23 cellular contexts compared by ENCODE assay signal in the genomic region with DNA sequence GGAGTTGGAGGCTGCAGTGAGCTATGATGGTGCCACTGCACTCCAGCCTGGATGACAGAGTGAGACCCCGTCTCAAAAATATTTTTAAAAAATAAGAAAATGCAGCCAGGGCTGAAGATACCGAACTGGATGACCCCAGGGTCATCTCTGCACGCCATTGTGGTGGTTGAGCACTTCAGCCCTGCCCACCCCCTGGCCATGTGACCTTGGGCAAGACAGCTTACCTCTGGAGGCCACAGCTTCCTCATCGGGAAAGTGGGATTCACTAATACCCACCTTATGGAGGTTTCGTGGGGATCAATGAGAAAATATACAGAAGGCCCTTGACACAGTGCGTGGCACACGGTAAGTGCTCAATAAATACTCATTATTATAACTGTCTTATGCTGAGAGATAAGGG.
"Had no signal": no experiment of that assay in that cellular context is flagged by ENCODE, and none has a peak within 500 bp of the region (broad histone marks: within the 10 kb centered on the region; RNA-seq: fewer than 3 reads in every experiment).

No MANE protein-coding gene starts in this region.

- H3K9me3 ChIP-seq: MG63, SJSA1 had no signal

- H3K27ac ChIP-seq: HL-60, SJSA1, SK-N-MC had no signal

- H3K4me1 ChIP-seq: SJSA1 had no signal

- ATAC-seq: Panc1 had no signal

- H3K4me3 ChIP-seq: MG63, SJSA1, SK-N-MC had no signal

- H3K27me3 ChIP-seq: MG63, SJSA1 had no signal

- H3K36me3 ChIP-seq: MG63, SJSA1 had no signal

- DNase-seq: Karpas-422, KG1, MG63, NCI-H1092, NCI-H1105 treated with DMSO at 0.1 percent for 48 hours, NCI-H1417 treated with DMSO at 0.1 percent for 48 hours, NCI-H146, NCI-H1694 treated with DMSO at 0.1 percent for 48 hours, NCI-H2029, NCI-H2081 treated with DMSO at 0.1 percent for 48 hours, NCI-H2171, NCI-H226, NCI-H446, NCI-H510A, NCI-H524 treated with DMSO at 0.1 percent for 48 hours, NCI-H69, NCI-H774, Right ventricle myocardium superior, SIG-M5 had no signal
